8 cellular contexts compared by ENCODE assay signal in the genomic region with DNA sequence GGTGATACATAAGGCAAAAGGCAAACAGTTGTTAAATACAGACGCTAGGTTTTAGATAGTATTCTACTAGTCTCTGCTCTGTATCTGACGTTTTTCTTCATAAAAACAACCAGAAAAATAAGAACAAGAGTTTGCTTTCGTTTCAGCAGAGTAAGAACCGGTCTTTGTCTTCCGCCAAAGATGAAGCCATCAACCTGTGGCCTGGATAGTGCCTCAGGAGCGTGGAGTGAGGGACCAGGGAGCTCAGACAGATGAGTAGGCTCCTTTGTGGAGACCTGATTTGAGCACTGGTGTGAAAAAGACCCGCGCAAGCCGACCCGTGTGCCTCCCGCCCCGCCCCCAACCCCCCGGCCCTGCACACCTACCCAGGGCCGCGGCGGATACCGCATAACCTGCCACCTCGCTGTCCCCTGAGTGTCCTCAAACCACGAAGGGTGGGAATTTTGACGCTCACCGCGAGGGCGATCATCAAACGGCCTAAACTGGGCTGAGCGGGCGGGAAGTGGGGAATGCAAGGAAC. TPM values are rescaled to one million over a fixed set of nuclear protein-coding genes. Genes with fewer than 3 reads are reported as not detected.
DNase-seq lines count a peak whose midpoint lies in the region; ATAC-seq and TF ChIP-seq lines count a peak whose summit lies in the region.

No MANE protein-coding gene starts in this region.

- CTCF ChIA-PET in CD8-positive, alpha-beta T cell (lab: Charles Lee) = no interaction called here

- H3K27ac ChIP-seq in CD8-positive, alpha-beta T cell (ENCODE audit: low read depth, low read length) = no peak overlapping the region
- no peak overlapping the region; the same call in 1 of the 2 replicates for H3K27ac ChIP-seq in HUES64 (ENCODE audit: low read depth, low read length)
- H3K27ac ChIP-seq in dorsolateral prefrontal cortex = peak overlapping the region in 10 of 59 donors; percentile 11 to 66 (median 36)
- no peak overlapping the region for H3K27ac ChIP-seq in mucosa of rectum (ENCODE audit: low read depth in 2 of 2, low read length in 2 of 2)

- peak overlapping the region; percentile 84 for H3K4me3 Mint-ChIP-seq in CD8-positive, alpha-beta T cell

- no peak for TF ChIP-seq CTCF in CD8-positive, alpha-beta T cell (IDR thresholded peaks at IDR 0.05)
- TF ChIP-seq CTCF in dorsolateral prefrontal cortex (IDR thresholded peaks at IDR 0.05 in 54 of 56, conservative IDR thresholded peaks at IDR 0.05 in 2 of 56; ENCODE audit: low read depth in 1 of 56, partially characterized antibody in 56 of 56) = no peak

- H3K27me3 ChIP-seq in CD8-positive, alpha-beta T cell (ENCODE audit: insufficient read depth, low read length) = no peaks in the 10 kb centered on the region
- H3K27me3 ChIP-seq in HUES64 (ENCODE audit: insufficient read depth, low read length) (peaks cover 51% of the 10 kb centered on the region), dorsolateral prefrontal cortex (peaks cover 0 to 12% (median 0%) of the 10 kb centered on the region in 45 donors), mucosa of rectum (ENCODE audit: control insufficient read depth in 2 of 2, insufficient read depth in 2 of 2, low read length in 2 of 2) (peaks cover 0 to 2% of the 10 kb centered on the region in 2 donors)

- peak overlapping the region; percentile 79 for H3K27ac Mint-ChIP-seq in CD8-positive, alpha-beta T cell

- H3K36me3 ChIP-seq in CD8-positive, alpha-beta T cell (ENCODE audit: insufficient read depth, low read length) = no peaks in the 10 kb centered on the region
- H3K36me3 ChIP-seq in HUES64 (ENCODE audit: insufficient read depth, low read length) (no peaks in the 10 kb centered on the region), mucosa of rectum (ENCODE audit: control insufficient read depth in 2 of 2, insufficient read depth in 2 of 2, low read length in 2 of 2) (no peaks in the 10 kb centered on the region)

- H3K9ac ChIP-seq in HUES64 (ENCODE audit: low read depth, low read length) (peak overlapping the region; percentile 43; the same call in 1 of the 2 replicates), mucosa of rectum (ENCODE audit: low read depth in 1 of 2, low read length in 2 of 2) (no peak overlapping the region)

- intact Hi-C loops in CD8-positive, alpha-beta T cell (cut with DNase I, micrococcal nuclease) = loop anchor here (1.0 to 5.0 kb wide), 4 partner anchors 9 to 1392 kb away; partner anchors contain the start of genes FBXL3 (in 1 of the 2), KCTD12 (in 1 of the 2) and UCHL3 (in 1 of the 2)
- intact Hi-C loops in dorsolateral prefrontal cortex (cut with DNase I) = no loop called here

- WGBS in HUES64 = 27% methylated on average over 20 of the region's 26 CpGs

- peak overlapping the region; percentile 82 for H3K4me3 ChIP-seq in CD8-positive, alpha-beta T cell (ENCODE audit: low read depth, low read length)
- H3K4me3 ChIP-seq in HUES64 (ENCODE audit: low read length) (peak overlapping the region; percentile 77), dorsolateral prefrontal cortex (peak overlapping the region; percentile 22 to 83 (median 66)), mucosa of rectum (ENCODE audit: low read length in 2 of 2) (peak overlapping the region; percentile 26 to 65)

- H3K36me3 Mint-ChIP-seq in CD8-positive, alpha-beta T cell = no peaks in the 10 kb centered on the region

- peak in 1 of 7 experiments; percentile 7 for DNase-seq in CD8-positive, alpha-beta T cell
- DNase-seq in dorsolateral prefrontal cortex (no peak), GM19238 (ENCODE audit: insufficient read length, low spot score) (no peak), DMS 273 treated with DMSO at 0.1 percent for 48 hours (lab: John Stamatoyannopoulos, UW) (no peak)
- no peak for DNase-seq in stimulated activated naive CD4-positive, alpha-beta T cell treated with Interleukin-2 at 50 U/mL for 16 hours (lab: John Stamatoyannopoulos, UW)

- H3K4me1 ChIP-seq in CD8-positive, alpha-beta T cell (ENCODE audit: insufficient read depth, low read length) = peaks cover 3% of the 10 kb centered on the region
- H3K4me1 ChIP-seq in HUES64 (ENCODE audit: insufficient read depth, low read length) = peaks cover 12% of the 10 kb centered on the region
- H3K4me1 ChIP-seq in mucosa of rectum (ENCODE audit: control insufficient read depth in 2 of 2, insufficient read depth in 2 of 2, low read length in 2 of 2) = peaks cover 6 to 12% of the 10 kb centered on the region in 2 donors

- H3K27me3 Mint-ChIP-seq in CD8-positive, alpha-beta T cell (ENCODE audit: low read depth) = peaks cover 7% of the 10 kb centered on the region

- POLR2A ChIA-PET in CD8-positive, alpha-beta T cell (lab: Charles Lee) = interaction anchor here (0.7 kb wide), 2 partner anchors 113 to 126 kb away, joined by 3 read pairs; no protein-coding TSS in a partner anchor

- ATAC-seq in CD8-positive, alpha-beta T cell = no peak
- ATAC-seq in GM18870 (IDR thresholded peaks at IDR 0.05; ENCODE audit: unreplicated experiment) = no peak

- H3K9me3 Mint-ChIP-seq in CD8-positive, alpha-beta T cell = no peaks in the 10 kb centered on the region

- no peaks in the 10 kb centered on the region for H3K9me3 ChIP-seq in CD8-positive, alpha-beta T cell (ENCODE audit: low read length)
- H3K9me3 ChIP-seq in HUES64 (ENCODE audit: insufficient read depth, low read depth, low read length) (no peaks in the 10 kb centered on the region), mucosa of rectum (ENCODE audit: control insufficient read depth in 2 of 2, low read length in 2 of 2) (no peaks in the 10 kb centered on the region)

- peaks cover 20% of the 10 kb centered on the region for H3K4me1 Mint-ChIP-seq in CD8-positive, alpha-beta T cell (ENCODE audit: low read depth)

RNA-seq across cellular contexts. Expression of gene LMO7, which starts 1.0 kb away (rescaled TPM):
- total RNA-seq in CD8-positive, alpha-beta T cell = 10 to 100 TPM; 26.4 to 27.2 TPM
- 5.0 TPM for polyA plus RNA-seq in HUES64 (2013, experiment 1 of 2)
- polyA plus RNA-seq in HUES64 (2013, experiment 2 of 2) = 9.4 TPM
- 100 to 1,000 TPM in 15 of 120 experiments, 10 to 100 TPM in 105; 35.4 to 124 (median 85.8) TPM for total RNA-seq in dorsolateral prefrontal cortex

Comparison
In these comparisons a context has a peak if more than half of its experiments do, and no peak if none do; other contexts are left out.
1. intact Hi-C loops: an anchor here in CD8-positive, alpha-beta T cell (1.0 to 5.0 kb wide); none called in dorsolateral prefrontal cortex.